Comparison of ENCODE assay signal across 17 cellular contexts in genomic region chr9:105930007-105930627, GRCh38.
"Had no signal": no experiment of that assay in that cellular context is flagged by ENCODE, and none has a peak within 500 bp of the region (broad histone marks: within the 10 kb centered on the region; RNA-seq: fewer than 3 reads in every experiment).

No MANE protein-coding gene starts in this region.

- H3K4me3 Mint-ChIP-seq: activated CD4-positive, alpha-beta T cell treated with anti-CD3 and anti-CD28 coated beads, Interleukin-2, amount 10 ng/mL, durations not matched to agents 7 days and 5 days; activated naive CD4-positive, alpha-beta T cell treated with anti-CD3 and anti-CD28 coated beads, Interleukin-2, amount 10 ng/mL, durations not matched to agents 7 days and 5 days; activated T-helper 17 cell treated with anti-CD3 and anti-CD28 coated beads, Interleukin-2, amount 50 U/mL, for 72 hours; central memory CD8-positive, alpha-beta T cell; naive B cell; T-helper 17 cell had no signal

- H3K27me3 Mint-ChIP-seq: activated CD4-positive, alpha-beta T cell treated with anti-CD3 and anti-CD28 coated beads, Interleukin-2, amount 10 ng/mL, durations not matched to agents 7 days and 5 days; activated naive CD4-positive, alpha-beta T cell treated with anti-CD3 and anti-CD28 coated beads, Interleukin-2, amount 10 ng/mL, durations not matched to agents 7 days and 5 days; activated T-helper 17 cell treated with anti-CD3 and anti-CD28 coated beads, Interleukin-2, amount 50 U/mL, for 72 hours; central memory CD8-positive, alpha-beta T cell; T-helper 17 cell had no signal

- H3K27ac ChIP-seq: lower lobe of right lung, sigmoid colon, suprapubic skin, upper lobe of right lung had no signal

- H3K27me3 ChIP-seq: sigmoid colon, suprapubic skin, upper lobe of right lung had no signal

- H3K36me3 Mint-ChIP-seq: activated naive CD4-positive, alpha-beta T cell treated with anti-CD3 and anti-CD28 coated beads, Interleukin-2, amount 10 ng/mL, durations not matched to agents 7 days and 5 days; naive B cell had no signal

- DNase-seq: activated CD4-positive, alpha-beta T cell treated with anti-CD3 and anti-CD28 coated beads, Interleukin-2, amount 10 ng/mL, durations not matched to agents 7 days and 5 days; activated CD4-positive, CD25-positive, alpha-beta regulatory T cell; activated CD8-positive, alpha-beta memory T cell treated with anti-CD3 and anti-CD28 coated beads for 24 hours; activated naive CD4-positive, alpha-beta T cell treated with anti-CD3 and anti-CD28 coated beads, Interleukin-2, amount 10 ng/mL, durations not matched to agents 7 days and 5 days; cortex of kidney; effector CD8-positive, alpha-beta T cell; hippocampal formation; lower lobe of right lung; naive B cell; sigmoid colon; stimulated activated CD4-positive, alpha-beta T cell treated with anti-CD3 and anti-CD28 coated beads, Interleukin-2, amount 100 ng/mL, for 24 hours; stimulated activated naive CD4-positive, alpha-beta T cell; T-helper 17 cell; upper lobe of right lung had no signal

- H3K9me3 Mint-ChIP-seq: activated naive CD4-positive, alpha-beta T cell treated with anti-CD3 and anti-CD28 coated beads, Interleukin-2, amount 10 ng/mL, durations not matched to agents 7 days and 5 days had no signal

- ATAC-seq: activated T-helper 17 cell treated with anti-CD3 and anti-CD28 coated beads, Interleukin-2, amount 50 U/mL, for 72 hours; lower lobe of right lung; T-helper 17 cell; upper lobe of right lung had no signal

- H3K4me1 Mint-ChIP-seq: activated CD4-positive, alpha-beta T cell treated with anti-CD3 and anti-CD28 coated beads, Interleukin-2, amount 10 ng/mL, durations not matched to agents 7 days and 5 days; activated naive CD4-positive, alpha-beta T cell treated with anti-CD3 and anti-CD28 coated beads, Interleukin-2, amount 10 ng/mL, durations not matched to agents 7 days and 5 days; activated T-helper 17 cell treated with anti-CD3 and anti-CD28 coated beads, Interleukin-2, amount 50 U/mL, for 72 hours; central memory CD8-positive, alpha-beta T cell; naive B cell; T-helper 17 cell had no signal

- H3K36me3 ChIP-seq: lower lobe of right lung, sigmoid colon, suprapubic skin, upper lobe of right lung had no signal

- H3K4me1 ChIP-seq: lower lobe of right lung, sigmoid colon, suprapubic skin, upper lobe of right lung had no signal

- H3K27ac Mint-ChIP-seq: activated CD4-positive, alpha-beta T cell treated with anti-CD3 and anti-CD28 coated beads, Interleukin-2, amount 10 ng/mL, durations not matched to agents 7 days and 5 days; activated naive CD4-positive, alpha-beta T cell treated with anti-CD3 and anti-CD28 coated beads, Interleukin-2, amount 10 ng/mL, durations not matched to agents 7 days and 5 days; activated T-helper 17 cell treated with anti-CD3 and anti-CD28 coated beads, Interleukin-2, amount 50 U/mL, for 72 hours; naive B cell; T-helper 17 cell had no signal

- H3K9me3 ChIP-seq: lower lobe of right lung, suprapubic skin, upper lobe of right lung had no signal

- H3K4me3 ChIP-seq: lower lobe of right lung, sigmoid colon, suprapubic skin, upper lobe of right lung had no signal
